Comparison of ENCODE assay signal across 8 cellular contexts in genomic region chr4:140149851-140150635, GRCh38. TPM values are rescaled to one million over a fixed set of nuclear protein-coding genes. Genes with fewer than 3 reads are reported as not detected.
A peak's percentile ranks its signal among the peaks of the same experiment; 100 is the strongest.
DNase-seq lines count a peak whose midpoint lies in the region; ATAC-seq and TF ChIP-seq lines count a peak whose summit lies in the region.

No MANE protein-coding gene starts in this region.

- peak in 1 of 2 donors; percentile 38 for TF ChIP-seq EP300 in tibial nerve (IDR thresholded peaks at IDR 0.05)

- H3K4me3 ChIP-seq in SJSA1 (peak overlapping the region; percentile 63), tibial nerve (peak overlapping the region; percentile 79 to 94 (median 80))

- H3K27me3 ChIP-seq in SJSA1 (replicated peaks) (no peaks in the 10 kb centered on the region), tibial nerve (no peaks in the 10 kb centered on the region)

- H3K9me3 Mint-ChIP-seq in activated naive CD8-positive, alpha-beta T cell (ENCODE audit: low read depth) = no peaks in the 10 kb centered on the region

- in situ Hi-C loops in KBM-7 (cut with MboI; ENCODE audit: low pct_unique_long_range_greater_than_20kb, low sequenced_read_pairs) = no loop called here

- 0 to 1% methylated on average over 17 to 20 of the region's 20 CpGs for WGBS in tibial nerve, 2 donors

- no peak for ATAC-seq in HG03045 (IDR thresholded peaks at IDR 0.05; ENCODE audit: unreplicated experiment)

- peaks cover 26% of the 10 kb centered on the region for H3K4me1 Mint-ChIP-seq in activated naive CD8-positive, alpha-beta T cell (ENCODE audit: low read depth)

- TF ChIP-seq CTCF in tibial nerve (IDR thresholded peaks at IDR 0.05) = peak in 2 of 5 experiments; percentile 44 to 46

- peak overlapping the region; percentile 91 for H3K27ac ChIP-seq in SJSA1
- H3K27ac ChIP-seq in tibial nerve = peak overlapping the region; percentile 92 to 100 (median 95)

- no peaks in the 10 kb centered on the region for H3K36me3 ChIP-seq in SJSA1
- H3K36me3 ChIP-seq in tibial nerve = no peaks in the 10 kb centered on the region

- peak overlapping the region; percentile 88 for H3K27ac Mint-ChIP-seq in activated naive CD8-positive, alpha-beta T cell

- H3K27me3 Mint-ChIP-seq in activated naive CD8-positive, alpha-beta T cell = no peaks in the 10 kb centered on the region

- TF ChIP-seq POLR2A in tibial nerve (IDR thresholded peaks at IDR 0.05) = no peak

- H3K4me3 Mint-ChIP-seq in activated naive CD8-positive, alpha-beta T cell = peak overlapping the region; percentile 90

- peak; percentile 48 for DNase-seq in DMS53 treated with DMSO at 0.1 percent for 48 hours (lab: John Stamatoyannopoulos, UW; ENCODE audit: unreplicated experiment)
- DNase-seq in KBM-7 = peak; percentile 76
- DNase-seq in SJSA1 (ENCODE audit: low read depth in 1 of 2, low spot score in 2 of 2) = peak in 1 of 2 experiments; percentile 57
- DNase-seq in head of caudate nucleus = peak; percentile 41 to 87 (median 65)
- peak; percentile 46 for DNase-seq in occipital lobe (lab: John Stamatoyannopoulos, UW)
- DNase-seq in tibial nerve (ENCODE audit: low spot score in 2 of 2) = peak; percentile 58 to 68

- intact Hi-C loops in head of caudate nucleus (cut with DNase I) = loop anchor here (2.0 to 10.0 kb wide), 7 partner anchors 43 to 413 kb away; no protein-coding TSS in a partner anchor

- H3K36me3 Mint-ChIP-seq in activated naive CD8-positive, alpha-beta T cell = no peaks in the 10 kb centered on the region

- H3K4me1 ChIP-seq in SJSA1 (replicated peaks) = no peaks in the 10 kb centered on the region
- H3K4me1 ChIP-seq in tibial nerve = peaks cover 0 to 20% (median 0%) of the 10 kb centered on the region in 4 donors

- H3K9me3 ChIP-seq in SJSA1 (replicated peaks) (no peaks in the 10 kb centered on the region), tibial nerve (no peaks in the 10 kb centered on the region)

RNA-seq across cellular contexts. Expression of gene MAML3, which starts 3.9 kb away (rescaled TPM):
- 0.53 and 1.8 TPM in 2 replicates for total RNA-seq in SJSA1 (2014; rRNA removed; shearing (Covaris generic))
- total RNA-seq in occipital lobe (4.4 TPM), tibial nerve (10 to 100 TPM in 1 of 4 donors, 1 to 10 TPM in 3; 8.6 to 10.5 (median 9.4) TPM)
